In genomic region chr20:35988910-35989463, GRCh38 we compare ENCODE assay signal across 21 cellular contexts. TPM values are rescaled to one million over a fixed set of nuclear protein-coding genes. Genes with fewer than 3 reads are reported as not detected.
DNase-seq lines count a peak whose midpoint lies in the region; ATAC-seq lines count a peak whose summit lies in the region.
"Had no signal": no experiment of that assay in that cellular context is flagged by ENCODE, and none has a peak within 500 bp of the region (broad histone marks: within the 10 kb centered on the region; RNA-seq: fewer than 3 reads in every experiment).

No MANE protein-coding gene starts in this region.

- DNase-seq in AG20443 (ENCODE audit: low spot score): peak; percentile 42
- peak; percentile 61 for DNase-seq in M059J (ENCODE audit: low read depth)
- DNase-seq in astrocyte of the hippocampus (ENCODE audit: low read depth, low spot score): peak; percentile 18
- peak; percentile 12 for DNase-seq in iris pigment epithelial cell (ENCODE audit: low read depth)
- DNase-seq in iPS-NIHi11 (ENCODE audit: low spot score): no peak
- no peak for DNase-seq in activated gamma-delta T cell (lab: John Stamatoyannopoulos, UW)
- DNase-seq: CD4-positive, alpha-beta T cell; DMS 273 treated with DMSO at 0.1 percent for 48 hours; DMS79 treated with DMSO at 0.1 percent for 48 hours; KBM-7; MV-4-11; NCI-H1105 treated with DMSO at 0.1 percent for 48 hours; NCI-H1694; NCI-H2081; NCI-H2171; NCI-H446; NCI-H526; OCI-M1; Right ventricle myocardium superior had no signal

- ATAC-seq in GM21786 (IDR thresholded peaks at IDR 0.05; ENCODE audit: unreplicated experiment) (no peak), GM21381 (IDR thresholded peaks at IDR 0.05; ENCODE audit: unreplicated experiment) (no peak)

RNA-seq across cellular contexts. Expression of gene CNBD2, which starts 20.6 kb away (rescaled TPM):
- total RNA-seq in M059J (2014; rRNA removed; shearing (Covaris generic)): 2.1 and 5.5 TPM in 2 replicates

RNA-seq across cellular contexts. Expression of gene SCAND1, which starts 34.7 kb away (rescaled TPM):
- total RNA-seq in M059J (2014; rRNA removed; shearing (Covaris generic)): 106 and 107 TPM in 2 replicates

Comparison
In these comparisons a context has a peak if more than half of its experiments do, and no peak if none do; other contexts are left out.
1. DNase-seq: peak in AG20443 (single experiment), M059J (single experiment), astrocyte of the hippocampus (single experiment) and iris pigment epithelial cell (single experiment); none in iPS-NIHi11 (single experiment) and activated gamma-delta T cell (single experiment).